ENCODE assay signal across 8 cellular contexts in the genomic region with DNA sequence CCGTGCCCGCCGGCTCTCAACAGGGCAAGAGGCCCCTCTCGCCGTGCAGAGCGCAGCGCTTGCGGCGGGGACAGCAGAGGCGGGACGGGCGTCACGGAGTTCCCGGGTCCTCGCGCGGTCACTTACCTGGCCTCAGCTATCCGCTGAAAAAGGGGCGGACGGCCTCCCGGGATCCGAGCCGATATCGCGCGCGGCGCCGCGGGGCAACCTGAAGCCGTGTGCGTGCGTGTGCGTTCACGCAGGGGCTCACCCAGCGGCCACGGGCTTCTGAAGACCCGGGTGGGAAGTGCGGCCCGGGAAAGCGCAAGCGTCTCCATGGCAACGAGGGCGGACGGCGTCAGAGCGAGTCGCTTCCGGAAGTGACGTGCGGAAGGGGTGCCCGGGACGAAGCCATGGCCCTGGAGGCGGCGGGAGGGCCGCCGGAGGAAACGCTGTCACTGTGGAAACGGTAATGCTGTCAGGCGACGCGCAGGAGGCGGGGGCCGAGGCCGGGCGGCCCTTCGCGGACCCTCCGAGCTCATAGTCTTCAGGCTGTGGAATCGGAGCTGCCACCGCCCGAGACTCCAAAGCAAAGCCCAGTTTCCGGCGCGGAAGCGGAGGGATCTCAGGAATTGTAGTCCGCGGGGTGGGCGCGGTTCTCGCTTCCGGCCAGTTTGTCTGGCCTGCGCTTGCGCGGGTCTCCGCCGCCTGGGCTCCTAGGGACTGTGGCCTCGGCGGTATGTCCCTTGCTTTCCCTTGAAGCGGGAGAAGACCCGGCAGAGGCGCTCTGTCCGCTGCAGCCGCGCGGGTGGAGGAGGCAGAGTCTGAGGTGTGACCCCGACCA. TPM values are rescaled to one million over a fixed set of nuclear protein-coding genes. Genes with fewer than 3 reads are reported as not detected.
DNase-seq lines count a peak whose midpoint lies in the region; ATAC-seq and TF ChIP-seq lines count a peak whose summit lies in the region.

A gene (plus strand): TSS at position 365 of the 823 bp plus-strand sequence. CDS start 28 bp downstream, at position 393.

- TF ChIP-seq CTCF in C4-2B (conservative IDR thresholded peaks at IDR 0.05): no peak

- ATAC-seq in GM19438 (IDR thresholded peaks at IDR 0.05; ENCODE audit: low read depth, unreplicated experiment): peak; percentile 93
- ATAC-seq in HG03571 (IDR thresholded peaks at IDR 0.05; ENCODE audit: unreplicated experiment): peak; percentile 88
- peak; percentile 93 for ATAC-seq in left lobe of liver

- DNase-seq in NCI-H774 (lab: John Stamatoyannopoulos, UW) (peak; percentile 98), dedifferentiated amniotic fluid mesenchymal stem cell (ENCODE audit: extremely low spot score) (peak; percentile 93), left lobe of liver (ENCODE audit: low spot score) (peak; percentile 95)
- DNase-seq in activated CD4-positive, alpha-beta T cell treated with anti-CD3 and anti-CD28 coated beads, Interleukin-2, amount 50 U/mL, for 24 hours (ENCODE audit: low read depth in 1 of 2, low spot score in 1 of 2): peak; percentile 87 to 91
- peak; percentile 90 for DNase-seq in stimulated activated CD4-positive, alpha-beta T cell treated with anti-CD3 and anti-CD28 coated beads, Interleukin-1b, Interleukin-23, amount 100 ng/mL, for 48 hours

- H3K27ac ChIP-seq in C4-2B: peak within 1 kb of the TSS; percentile 78

RNA-seq across cellular contexts. Expression of the gene that starts here (rescaled TPM):
- 15.6 TPM for total RNA-seq in left lobe of liver

Comparison
In these comparisons a context has a peak if more than half of its experiments do, and no peak if none do; other contexts are left out.
1. Peak in every context shown above with its lines: DNase-seq, ATAC-seq and H3K27ac ChIP-seq.